In the genomic region with DNA sequence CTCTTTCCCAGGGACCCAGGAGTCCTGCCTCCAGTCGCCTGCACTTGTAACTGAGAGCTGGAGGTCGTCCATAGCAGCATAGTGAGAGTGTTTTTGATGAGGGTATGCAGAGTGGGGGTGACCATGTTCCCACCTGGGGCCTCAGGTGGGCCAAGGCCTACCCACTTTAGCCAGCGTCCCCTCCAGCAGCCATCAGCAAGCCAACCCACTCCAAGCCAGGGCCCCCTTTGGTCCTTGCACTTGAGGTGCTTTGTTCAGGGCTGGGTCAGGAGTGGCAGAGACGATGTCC, we compare ENCODE assay signal across 1 cellular context.
TF ChIP-seq lines count a peak whose summit lies in the region.

No MANE protein-coding gene starts in this region.

TF ChIP-seq in IMR-90, 13 proteins besides CTCF, POLR2A, EP300 and RAD21:
- TF ChIP-seq ELK1 (IDR thresholded peaks at IDR 0.05; ENCODE audit: borderline replicate concordance, low read depth, low read length) (no peak), RCOR1 (IDR thresholded peaks at IDR 0.05; ENCODE audit: insufficient replicate concordance, low read length) (no peak), MXI1 (IDR thresholded peaks at IDR 0.05; ENCODE audit: borderline replicate concordance, low read depth, low read length) (no peak)
